ENCODE assay signal across 8 cellular contexts in the genomic region with DNA sequence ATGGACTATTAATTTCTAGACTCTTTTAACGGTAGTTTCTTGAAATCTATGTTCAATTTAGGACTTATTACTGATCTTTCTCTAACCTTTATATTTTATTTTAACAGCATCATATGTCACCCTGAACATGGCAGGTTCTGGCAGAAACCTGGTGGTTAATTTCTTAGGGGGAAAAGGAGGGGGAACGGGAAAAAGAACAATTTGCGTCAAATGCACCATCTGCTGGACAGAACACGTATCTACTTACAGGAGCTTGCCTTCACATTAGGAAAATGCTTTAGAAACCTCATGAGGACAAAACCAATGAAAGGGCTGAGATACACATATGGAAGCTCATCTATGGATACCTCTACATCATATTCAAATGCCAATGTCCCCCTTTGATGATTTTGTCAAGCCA.
DNase-seq lines count a peak whose midpoint lies in the region; ATAC-seq and TF ChIP-seq lines count a peak whose summit lies in the region.

No MANE protein-coding gene starts in this region.

- no peak overlapping the region for H2BK120ac ChIP-seq in neuronal stem cell (ENCODE audit: low read depth, low read length)

- H3K79me2 ChIP-seq in mammary epithelial cell (ENCODE audit: insufficient read depth, low read length) = no peaks in the 10 kb centered on the region
- no peaks in the 10 kb centered on the region for H3K79me2 ChIP-seq in osteoblast (ENCODE audit: insufficient read depth, low read length)

- no TSS peak for BruUV-seq in mammary epithelial cell (replicated peaks; lab: Mats Ljungman, UMichigan)

- in situ Hi-C loops in mammary epithelial cell (cut with MboI; ENCODE audit: low sequenced_read_pairs in 2 of 2) = no loop called here

- H3K4me3 ChIP-seq in heart right ventricle (no peak overlapping the region), right atrium auricular region (no peak overlapping the region), mammary epithelial cell (replicated peaks in 1 of 3; ENCODE audit: insufficient read depth in 1 of 3, low read depth in 2 of 3, low read length in 3 of 3) (no peak overlapping the region), neuronal stem cell (ENCODE audit: low read length in 2 of 2) (no peak overlapping the region), MG63 (no peak overlapping the region), osteoblast (ENCODE audit: insufficient read depth, low read length) (no peak overlapping the region)
- H3K4me3 ChIP-seq in CD8-positive, alpha-beta memory T cell (ENCODE audit: low read length) = no peak overlapping the region

- H2BK5ac ChIP-seq in neuronal stem cell (ENCODE audit: low read length) = no peak overlapping the region

- no peak overlapping the region for H2AK5ac ChIP-seq in neuronal stem cell (ENCODE audit: low read depth, low read length)

- TF ChIP-seq CTCF in heart right ventricle (IDR thresholded peaks at IDR 0.05) (peak in 6 of 9 donors; percentile 23 to 55 (median 38)), right atrium auricular region (IDR thresholded peaks at IDR 0.05) (peak in 1 of 2 donors; percentile 60), mammary epithelial cell (conservative IDR thresholded peaks at IDR 0.05 in 1 of 2, IDR thresholded peaks at IDR 0.05 in 1 of 2; ENCODE audit: extremely low read depth in 1 of 2, insufficient read depth in 1 of 2, low read depth in 1 of 2, low read length in 2 of 2) (peak; percentile 45 to 48), osteoblast (IDR thresholded peaks at IDR 0.05; ENCODE audit: extremely low read depth, low read depth, low read length) (no peak)

- CTCF ChIA-PET in mammary epithelial cell (lab: Charles Lee; ENCODE audit: low non-redundant PET) = no interaction called here
- CTCF ChIA-PET in CD8-positive, alpha-beta memory T cell (lab: Charles Lee) = interaction anchor here (1.3 kb wide), 1 partner anchor 11 kb away, joined by 5 read pairs; no protein-coding TSS in a partner anchor

- no peak overlapping the region for H3K18ac ChIP-seq in neuronal stem cell (ENCODE audit: low read length)

- H3K79me1 ChIP-seq in neuronal stem cell (ENCODE audit: low read depth, low read length) = no peaks in the 10 kb centered on the region

- no peaks in the 10 kb centered on the region for H4K20me1 ChIP-seq in mammary epithelial cell (ENCODE audit: insufficient read depth, low read length)
- no peaks in the 10 kb centered on the region for H4K20me1 ChIP-seq in osteoblast (ENCODE audit: insufficient read depth, low read length)

- DNase-seq in heart right ventricle (no peak), right atrium auricular region (ENCODE audit: low spot score) (no peak), NCI-H1694 treated with DMSO at 0.1 percent for 48 hours (lab: John Stamatoyannopoulos, UW) (peak; percentile 20), mammary epithelial cell (no peak), neuronal stem cell (ENCODE audit: low spot score) (peak; percentile 21), MG63 (no peak), osteoblast (ENCODE audit: insufficient read length, low spot score, missing footprints) (no peak)
- no peak for DNase-seq in CD8-positive, alpha-beta memory T cell

- no peaks in the 10 kb centered on the region for H3K9me3 ChIP-seq in heart right ventricle
- H3K9me3 ChIP-seq in right atrium auricular region = no peaks in the 10 kb centered on the region
- H3K9me3 ChIP-seq in mammary epithelial cell (replicated peaks; ENCODE audit: insufficient read depth, low read length) = no peaks in the 10 kb centered on the region
- peaks cover 0 to 3% of the 10 kb centered on the region in 2 donors for H3K9me3 ChIP-seq in neuronal stem cell (replicated peaks in 1 of 2; ENCODE audit: control insufficient read depth in 2 of 2, insufficient read depth in 1 of 2, low read depth in 1 of 2, low read length in 2 of 2)
- H3K9me3 ChIP-seq in MG63 = no peaks in the 10 kb centered on the region
- no peaks in the 10 kb centered on the region for H3K9me3 ChIP-seq in CD8-positive, alpha-beta memory T cell (ENCODE audit: low read length)
- no peaks in the 10 kb centered on the region for H3K9me3 ChIP-seq in osteoblast (ENCODE audit: low read depth, low read length)

- H3K9me3 Mint-ChIP-seq in CD8-positive, alpha-beta memory T cell = peaks cover 0 to 3% (median 0%) of the 10 kb centered on the region in 5 donors

- intact Hi-C loops in heart right ventricle (cut with DNase I) (loop anchor here in 1 of 10 donors (10.0 kb wide), 1 partner anchor 150 kb away; no protein-coding TSS in a partner anchor), mammary epithelial cell (cut with micrococcal nuclease) (no loop called here)

- no peak overlapping the region for H3K4me3 Mint-ChIP-seq in CD8-positive, alpha-beta memory T cell

- H3K4ac ChIP-seq in neuronal stem cell (ENCODE audit: low read length) = no peak overlapping the region

- no peak for ATAC-seq in heart right ventricle

- no peak overlapping the region for H3K27ac ChIP-seq in heart right ventricle
- no peak overlapping the region for H3K27ac ChIP-seq in right atrium auricular region
- no peak overlapping the region for H3K27ac ChIP-seq in mammary epithelial cell (ENCODE audit: insufficient read depth, low read depth, low read length)
- no peak overlapping the region for H3K27ac ChIP-seq in neuronal stem cell (replicated peaks; ENCODE audit: low read length)
- H3K27ac ChIP-seq in CD8-positive, alpha-beta memory T cell (ENCODE audit: low read depth, low read length) = no peak overlapping the region
- no peak overlapping the region for H3K27ac ChIP-seq in osteoblast (ENCODE audit: low read depth, low read length)

- H3K36me3 ChIP-seq in heart right ventricle (no peaks in the 10 kb centered on the region), right atrium auricular region (no peaks in the 10 kb centered on the region), mammary epithelial cell (ENCODE audit: insufficient read depth, low read length) (no peaks in the 10 kb centered on the region), neuronal stem cell (replicated peaks in 1 of 2; ENCODE audit: control insufficient read depth in 2 of 2, insufficient read depth in 2 of 2, low read length in 2 of 2) (no peaks in the 10 kb centered on the region), MG63 (no peaks in the 10 kb centered on the region), osteoblast (ENCODE audit: insufficient read depth, low read length) (no peaks in the 10 kb centered on the region)
- no peaks in the 10 kb centered on the region for H3K36me3 ChIP-seq in CD8-positive, alpha-beta memory T cell (ENCODE audit: insufficient read depth, low read length)

- POLR2A ChIA-PET in CD8-positive, alpha-beta memory T cell (lab: Charles Lee) = no interaction called here

- H3K14ac ChIP-seq in neuronal stem cell (ENCODE audit: low read length) = no peak overlapping the region

- H3K36me3 Mint-ChIP-seq in CD8-positive, alpha-beta memory T cell = no peaks in the 10 kb centered on the region

- H3K4me1 Mint-ChIP-seq in CD8-positive, alpha-beta memory T cell = no peaks in the 10 kb centered on the region

- no peak overlapping the region for H3K23ac ChIP-seq in neuronal stem cell (ENCODE audit: low read depth, low read length, poor library complexity)

- H4K8ac ChIP-seq in neuronal stem cell (ENCODE audit: low read depth, low read length) = no peak overlapping the region

- H3K4me1 ChIP-seq in heart right ventricle (no peaks in the 10 kb centered on the region), right atrium auricular region (no peaks in the 10 kb centered on the region), mammary epithelial cell (ENCODE audit: insufficient read depth, low read length) (no peaks in the 10 kb centered on the region), neuronal stem cell (ENCODE audit: control insufficient read depth in 2 of 2, insufficient read depth in 1 of 2, low read depth in 1 of 2, low read length in 2 of 2) (no peaks in the 10 kb centered on the region), osteoblast (ENCODE audit: insufficient read depth, low read length) (no peaks in the 10 kb centered on the region)
- no peaks in the 10 kb centered on the region for H3K4me1 ChIP-seq in CD8-positive, alpha-beta memory T cell (ENCODE audit: insufficient read depth, low read length)

- no peak overlapping the region for H2AFZ ChIP-seq in mammary epithelial cell (ENCODE audit: low read depth, low read length)
- H2AFZ ChIP-seq in neuronal stem cell (ENCODE audit: low read length) = no peak overlapping the region
- no peak overlapping the region for H2AFZ ChIP-seq in osteoblast (ENCODE audit: low read length)

- H3K27me3 ChIP-seq in heart right ventricle (no peaks in the 10 kb centered on the region), right atrium auricular region (no peaks in the 10 kb centered on the region), mammary epithelial cell (ENCODE audit: insufficient read depth, low read length) (no peaks in the 10 kb centered on the region), neuronal stem cell (ENCODE audit: control insufficient read depth in 3 of 3, insufficient read depth in 3 of 3, low read depth in 1 of 3, low read length in 3 of 3) (no peaks in the 10 kb centered on the region), MG63 (no peaks in the 10 kb centered on the region), osteoblast (ENCODE audit: insufficient read depth, low read length) (no peaks in the 10 kb centered on the region)
- H3K27me3 ChIP-seq in CD8-positive, alpha-beta memory T cell (ENCODE audit: insufficient read depth, low read length, poor library complexity, severe bottlenecking) = no peaks in the 10 kb centered on the region

- H2BK12ac ChIP-seq in neuronal stem cell (ENCODE audit: low read length) = no peak overlapping the region

- H3K27me3 Mint-ChIP-seq in CD8-positive, alpha-beta memory T cell = peaks cover 0 to 4% of the 10 kb centered on the region in 2 donors

- dilution Hi-C loops in mammary epithelial cell (cut with HindIII; ENCODE audit: low sequenced_read_pairs) = no loop called here

- no peak overlapping the region for H3K9ac ChIP-seq in mammary epithelial cell (ENCODE audit: insufficient read depth, low read length)
- no peak overlapping the region for H3K9ac ChIP-seq in neuronal stem cell (ENCODE audit: low read depth, low read length, poor library complexity)

- H2BK15ac ChIP-seq in neuronal stem cell (ENCODE audit: low read length) = no peak overlapping the region

- no peak overlapping the region for H3K27ac Mint-ChIP-seq in CD8-positive, alpha-beta memory T cell

- WGBS in heart right ventricle, 2 donors = 22 to 27% methylated on average over 4 of the region's 4 CpGs
- WGBS in mammary epithelial cell (ENCODE audit: low coverage, missing lambda C conversion rate) = 5% methylated on average over 4 of the region's 4 CpGs
- WGBS in neuronal stem cell (ENCODE audit: extremely low coverage in 2 of 2, insufficient read length in 2 of 2, insufficient replicate concordance in 1 of 2), 2 donors = no CpG with 5 or more reads among the region's 4 CpGs

- no peak overlapping the region for H4K91ac ChIP-seq in neuronal stem cell (ENCODE audit: low read depth, low read length, poor library complexity)

- H3K4me2 ChIP-seq in mammary epithelial cell (ENCODE audit: insufficient read depth, low read depth, low read length) = no peak overlapping the region
- H3K4me2 ChIP-seq in neuronal stem cell (ENCODE audit: insufficient read depth, low read length, poor library complexity, severe bottlenecking) = no peak overlapping the region
- H3K4me2 ChIP-seq in osteoblast (ENCODE audit: insufficient read depth, low read length) = no peak overlapping the region

Comparison
In these comparisons a context has a peak if more than half of its experiments do, and no peak if none do; other contexts are left out.
1. DNase-seq: peak in NCI-H1694 treated with DMSO at 0.1 percent for 48 hours (single experiment) and neuronal stem cell (single experiment); none in heart right ventricle (0 of 2), right atrium auricular region (single experiment), mammary epithelial cell (single experiment), MG63 (single experiment), CD8-positive, alpha-beta memory T cell (0 of 5) and osteoblast (single experiment).